8 cellular contexts compared by ENCODE assay signal in the genomic region with DNA sequence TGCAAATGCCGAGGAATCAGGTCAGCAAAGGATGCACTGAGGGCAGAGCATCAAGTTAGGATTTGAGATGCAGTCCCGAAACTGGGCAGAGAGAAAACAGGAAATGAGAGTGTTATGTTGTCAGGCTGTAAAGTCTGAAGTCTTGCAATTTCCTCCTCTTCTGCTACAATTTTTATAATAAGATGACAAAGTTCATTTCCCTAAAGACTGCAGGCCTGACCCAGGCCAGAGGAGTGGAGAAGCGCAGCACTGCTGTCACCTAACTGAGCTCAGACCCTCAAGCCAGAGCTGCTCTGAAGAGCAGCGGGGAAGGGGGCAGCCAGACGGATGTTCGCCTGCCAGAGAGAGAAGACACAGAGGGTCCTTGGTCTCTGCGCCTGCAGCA. TPM values are rescaled to one million over a fixed set of nuclear protein-coding genes. Genes with fewer than 3 reads are reported as not detected.
DNase-seq lines count a peak whose midpoint lies in the region; ATAC-seq and TF ChIP-seq lines count a peak whose summit lies in the region.

No MANE protein-coding gene starts in this region.

- 74 to 80% methylated on average over 7 of the region's 7 CpGs for WGBS in heart right ventricle, 2 donors

- ATAC-seq in GM21447 (IDR thresholded peaks at IDR 0.05; ENCODE audit: unreplicated experiment) (peak; percentile 98), HG03571 (IDR thresholded peaks at IDR 0.05; ENCODE audit: unreplicated experiment) (peak; percentile 83), heart right ventricle (peak in 6 of 8 donors; percentile 33 to 60 (median 46))

- H3K4me3 ChIP-seq in heart right ventricle = peak overlapping the region in 1 of 10 donors; percentile 40

- no peaks in the 10 kb centered on the region for H3K36me3 ChIP-seq in heart right ventricle

- H3K4me1 ChIP-seq in heart right ventricle = peaks cover 0 to 39% (median 0%) of the 10 kb centered on the region in 9 donors

- peak overlapping the region in 2 of 10 donors; percentile 45 to 91 for H3K27ac ChIP-seq in heart right ventricle

- no peaks in the 10 kb centered on the region for H3K27me3 ChIP-seq in heart right ventricle

- intact Hi-C loops in heart right ventricle (cut with DNase I) = no loop called here

- H3K9me3 ChIP-seq in heart right ventricle = peaks cover 0 to 7% (median 0%) of the 10 kb centered on the region in 11 donors

- POLR2A ChIA-PET in GM10248 (lab: Yijun Ruan, JAX) = no interaction called here

- CTCF ChIA-PET in GM10248 (lab: Yijun Ruan, JAX) = interaction anchor here (3.1 kb wide), 1 partner anchor 445 kb away, joined by 14 read pairs; no protein-coding TSS in a partner anchor

- DNase-seq in GM10248 (ENCODE audit: extremely low spot score) (peak; percentile 36), heart right ventricle (no peak), NCI-H446 (lab: John Stamatoyannopoulos, UW) (no peak), T-helper 9 cell (no peak), nucleus accumbens (lab: John Stamatoyannopoulos, UW) (no peak), NCI-H524 treated with DMSO at 0.1 percent for 48 hours (lab: John Stamatoyannopoulos, UW) (no peak)

- TF ChIP-seq CTCF in GM10248 (IDR thresholded peaks at IDR 0.05; ENCODE audit: control extremely low read depth, extremely low read depth, low read depth, missing control alignments) = no peak
- no peak for TF ChIP-seq CTCF in heart right ventricle (IDR thresholded peaks at IDR 0.05)

RNA-seq across cellular contexts. Expression of a gene that starts 12.5 kb away (rescaled TPM):
- total RNA-seq in heart right ventricle = 10 to 100 TPM in 1 of 10 donors, 1 to 10 TPM in 7, under 1 TPM in 2; 0.70 to 19.5 (median 2.2) TPM
- polyA plus RNA-seq in heart right ventricle = 1 to 10 TPM in 1 of 2 donors, under 1 TPM in 1; 0.73 to 1.1 TPM

Comparison
In these comparisons a context has a peak if more than half of its experiments do, and no peak if none do; other contexts are left out.
1. ATAC-seq: peak in every context shown above with its lines; median percentile 98 in GM21447; 83 in HG03571; 46 in heart right ventricle.